ENCODE assay signal across 12 cellular contexts in genomic region chr11:48087974-48088681, GRCh38.
A peak's percentile ranks its signal among the peaks of the same experiment; 100 is the strongest.
DNase-seq lines count a peak whose midpoint lies in the region; ATAC-seq and TF ChIP-seq lines count a peak whose summit lies in the region.
"Had no signal": no experiment of that assay in that cellular context is flagged by ENCODE, and none has a peak within 500 bp of the region (broad histone marks: within the 10 kb centered on the region; RNA-seq: fewer than 3 reads in every experiment).

No MANE protein-coding gene starts in this region.

- peaks cover 9 to 10% of the 10 kb centered on the region in 2 donors for H3K4me1 ChIP-seq in gastrocnemius medialis
- H3K4me1 ChIP-seq: foreskin keratinocyte had no signal

- H3K9me3 ChIP-seq in gastrocnemius medialis, result no peaks in the 10 kb centered on the region

- no peaks in the 10 kb centered on the region for H3K36me3 ChIP-seq in gastrocnemius medialis

- H3K4me3 ChIP-seq in dorsolateral prefrontal cortex (no peak overlapping the region), gastrocnemius medialis (no peak overlapping the region)
- H3K4me3 ChIP-seq: skin epidermis had no signal

- intact Hi-C loops in dorsolateral prefrontal cortex (cut with DNase I) (no loop called here), gastrocnemius medialis (cut with DNase I; ENCODE audit: low total_unique reads) (no loop called here)

- no peak for TF ChIP-seq POLR2A in gastrocnemius medialis (IDR thresholded peaks at IDR 0.05)

- TF ChIP-seq CTCF in dorsolateral prefrontal cortex (IDR thresholded peaks at IDR 0.05 in 54 of 56, conservative IDR thresholded peaks at IDR 0.05 in 2 of 56; ENCODE audit: low read depth in 1 of 56, partially characterized antibody in 56 of 56) (no peak), gastrocnemius medialis (IDR thresholded peaks at IDR 0.05 in 4 of 5, conservative IDR thresholded peaks at IDR 0.05 in 1 of 5) (no peak)

- H3K27me3 ChIP-seq in dorsolateral prefrontal cortex (no peaks in the 10 kb centered on the region), gastrocnemius medialis (no peaks in the 10 kb centered on the region)
- H3K27me3 ChIP-seq: foreskin keratinocyte had no signal

- DNase-seq in NCI-H2081 (lab: John Stamatoyannopoulos, UW) (peak; percentile 53 to 81), NCI-H2081 treated with DMSO at 0.1 percent for 48 hours (lab: John Stamatoyannopoulos, UW) (no peak), NCI-H2029 treated with DMSO at 0.1 percent for 48 hours (lab: John Stamatoyannopoulos, UW) (peak; percentile 94), dorsolateral prefrontal cortex (peak in 1 of 10 donors; percentile 32), gastrocnemius medialis (no peak), epidermal melanocyte (ENCODE audit: insufficient read length, low spot score) (no peak), NCI-H446 treated with DMSO at 0.1 percent for 48 hours (lab: John Stamatoyannopoulos, UW) (no peak)
- DNase-seq: foreskin keratinocyte, HFFc6, NCI-H524 had no signal

- peak overlapping the region in 42 of 59 donors; percentile 1 to 63 (median 32) for H3K27ac ChIP-seq in dorsolateral prefrontal cortex
- peak overlapping the region in 2 of 4 donors; percentile 15 to 38 for H3K27ac ChIP-seq in gastrocnemius medialis
- H3K27ac ChIP-seq: foreskin keratinocyte had no signal

- ATAC-seq in gastrocnemius medialis, result peak; percentile 30 to 53
- no peak for ATAC-seq in GM21723 (IDR thresholded peaks at IDR 0.05; ENCODE audit: unreplicated experiment)
- ATAC-seq: foreskin keratinocyte had no signal

- in situ Hi-C loops in gastrocnemius medialis (cut with MboI; ENCODE audit: low sequenced_read_pairs in 4 of 4), result loop anchor here in 1 of 4 donors (10.0 kb wide), 1 partner anchor 53 kb away; no protein-coding TSS in a partner anchor

Comparison
In these comparisons a context has a peak if more than half of its experiments do, and no peak if none do; other contexts are left out.
1. DNase-seq: peak in NCI-H2081 (2 of 2) and NCI-H2029 treated with DMSO at 0.1 percent for 48 hours (single experiment); none in NCI-H2081 treated with DMSO at 0.1 percent for 48 hours (single experiment), gastrocnemius medialis (0 of 2), epidermal melanocyte (single experiment) and NCI-H446 treated with DMSO at 0.1 percent for 48 hours (single experiment).